ENCODE assay signal across 9 cellular contexts in genomic region chr7:134593530-134594392, GRCh38. TPM values are rescaled to one million over a fixed set of nuclear protein-coding genes. Genes with fewer than 3 reads are reported as not detected.
DNase-seq lines count a peak whose midpoint lies in the region; ATAC-seq and TF ChIP-seq lines count a peak whose summit lies in the region.
"Had no signal": no experiment of that assay in that cellular context is flagged by ENCODE, and none has a peak within 500 bp of the region (broad histone marks: within the 10 kb centered on the region; RNA-seq: fewer than 3 reads in every experiment).

No MANE protein-coding gene starts in this region.

- CTCF ChIA-PET in PC-9 (lab: Charles Lee), result interaction anchor here (0.6 to 0.7 kb wide), 2 partner anchors 32 to 161 kb away, joined by 3 to 5 read pairs; no protein-coding TSS in a partner anchor

- H3K4me3 ChIP-seq in ACC112 (ENCODE audit: low read depth, low read length) (no peak overlapping the region), PC-9 (peak overlapping the region; percentile 1; the same call in 1 of the 2 replicates), muscle layer of duodenum (ENCODE audit: low read depth in 1 of 2, low read length in 2 of 2) (no peak overlapping the region)

- no peak for TF ChIP-seq CTCF in PC-9 (conservative IDR thresholded peaks at IDR 0.05)

- intact Hi-C loops in PC-9 (cut with micrococcal nuclease; ENCODE audit: unreplicated experiment), result loop anchor here (1.0 kb wide), 1 partner anchor 44 kb away; the partner anchor contains the start of gene AKR1B15

- peak overlapping the region; percentile 32 for H2AFZ ChIP-seq in ACC112 (ENCODE audit: low read length, unreplicated experiment)
- H2AFZ ChIP-seq in PC-9, result peak overlapping the region; percentile 56

- no peaks in the 10 kb centered on the region for H3K79me2 ChIP-seq in ACC112 (ENCODE audit: control insufficient read depth, insufficient read depth, low read length, unreplicated experiment)
- no peaks in the 10 kb centered on the region for H3K79me2 ChIP-seq in PC-9 (ENCODE audit: low read depth)

- peak overlapping the region; percentile 51 for H3K4me2 ChIP-seq in PC-9

- no peak overlapping the region for H3K27ac Mint-ChIP-seq in stimulated activated naive B cell treated with anti-CD40 and anti-IgM and Interleukin-4, amounts not matched to agents 10 μg/mL and 1 μg/mL and 100 μg/mL, for 72 hours

- BruUV-seq in PC-9 (replicated peaks; lab: Mats Ljungman, UMichigan), result TSS peak; percentile 72

- H3K27me3 ChIP-seq in ACC112 (ENCODE audit: insufficient read depth, low read length) (no peaks in the 10 kb centered on the region), PC-9 (ENCODE audit: insufficient read depth, low read depth) (no peaks in the 10 kb centered on the region), muscle layer of duodenum (ENCODE audit: low read depth, low read length) (no peaks in the 10 kb centered on the region)

- H3K27ac ChIP-seq in ACC112 (ENCODE audit: low read depth, low read length), result peak overlapping the region; percentile 92
- peak overlapping the region; percentile 95 for H3K27ac ChIP-seq in PC-9
- peak overlapping the region; percentile 66 for H3K27ac ChIP-seq in muscle layer of duodenum (ENCODE audit: low read length)

- H3K4me1 ChIP-seq in ACC112 (ENCODE audit: control insufficient read depth, insufficient read depth, low read length, unreplicated experiment), result peaks cover 19% of the 10 kb centered on the region
- H3K4me1 ChIP-seq in PC-9 (replicated peaks; ENCODE audit: insufficient read depth), result peaks cover 65% of the 10 kb centered on the region
- H3K4me1 ChIP-seq in muscle layer of duodenum (ENCODE audit: control insufficient read depth in 1 of 2, insufficient read depth in 2 of 2, low read length in 2 of 2), result peaks cover 0 to 13% of the 10 kb centered on the region in 2 donors

- H3K9me3 Mint-ChIP-seq in stimulated activated naive B cell treated with anti-CD40 and anti-IgM and Interleukin-4, amounts not matched to agents 10 μg/mL and 1 μg/mL and 100 μg/mL, for 72 hours, result peaks cover 6 to 20% of the 10 kb centered on the region in 2 donors

- POLR2A ChIA-PET in PC-9 (lab: Charles Lee; ENCODE audit: unreplicated experiment), result interaction anchor here (0.6 kb wide), 2 partner anchors 52 to 360 kb away, joined by 3 to 10 read pairs; no protein-coding TSS in a partner anchor

- H4K20me1 ChIP-seq in PC-9 (ENCODE audit: insufficient read depth), result no peaks in the 10 kb centered on the region

- H3K36me3 ChIP-seq in ACC112 (ENCODE audit: insufficient read depth, low read length) (no peaks in the 10 kb centered on the region), PC-9 (ENCODE audit: low read depth) (peaks cover 6% of the 10 kb centered on the region), muscle layer of duodenum (ENCODE audit: control insufficient read depth in 1 of 2, insufficient read depth in 2 of 2, low read length in 2 of 2) (no peaks in the 10 kb centered on the region)

- no peak overlapping the region for H3K4me3 Mint-ChIP-seq in stimulated activated naive B cell treated with anti-CD40 and anti-IgM and Interleukin-4, amounts not matched to agents 10 μg/mL and 1 μg/mL and 100 μg/mL, for 72 hours

- H3K36me3 Mint-ChIP-seq in stimulated activated naive B cell treated with anti-CD40 and anti-IgM and Interleukin-4, amounts not matched to agents 10 μg/mL and 1 μg/mL and 100 μg/mL, for 72 hours, result peaks cover 0 to 2% of the 10 kb centered on the region in 2 donors

- H3K9me2 ChIP-seq in PC-9 (ENCODE audit: insufficient read depth), result no peaks in the 10 kb centered on the region

- peaks cover 55% of the 10 kb centered on the region for H3F3A ChIP-seq in PC-9 (ENCODE audit: insufficient read depth, low read depth)

- peak; percentile 71 for ATAC-seq in esophagus mucosa
- no peak for ATAC-seq in HG03571 (IDR thresholded peaks at IDR 0.05; ENCODE audit: unreplicated experiment)
- no peak for ATAC-seq in stimulated activated naive B cell treated with anti-CD40 and anti-IgM and Interleukin-4, amounts not matched to agents 10 μg/mL and 1 μg/mL and 100 μg/mL, for 72 hours (replicated peaks)

- H3K27me3 Mint-ChIP-seq in stimulated activated naive B cell treated with anti-CD40 and anti-IgM and Interleukin-4, amounts not matched to agents 10 μg/mL and 1 μg/mL and 100 μg/mL, for 72 hours, result peaks cover 4 to 21% of the 10 kb centered on the region in 2 donors

- peaks cover 37% of the 10 kb centered on the region for H3K9me3 ChIP-seq in PC-9 (ENCODE audit: insufficient read depth, low read depth)
- H3K9me3 ChIP-seq in muscle layer of duodenum (ENCODE audit: control insufficient read depth in 1 of 2, low read length in 2 of 2), result no peaks in the 10 kb centered on the region

- H3K4me1 Mint-ChIP-seq in stimulated activated naive B cell treated with anti-CD40 and anti-IgM and Interleukin-4, amounts not matched to agents 10 μg/mL and 1 μg/mL and 100 μg/mL, for 72 hours, result no peaks in the 10 kb centered on the region

- DNase-seq in PC-9 (peak; percentile 90 to 97), NCI-H510A (lab: John Stamatoyannopoulos, UW) (no peak), HK-2 (ENCODE audit: unreplicated experiment) (no peak)
- DNase-seq in stimulated activated naive B cell treated with anti-CD40 and anti-IgM and Interleukin-4, amounts not matched to agents 10 μg/mL and 1 μg/mL and 100 μg/mL, for 72 hours, result no peak

RNA-seq across cellular contexts. Expression of gene AKR1B15, which starts 44.9 kb away (rescaled TPM):
- total RNA-seq in PC-9 (2021) (3.2 and 3.4 TPM in 2 replicates), esophagus mucosa (35.1 TPM)
- total RNA-seq: urinary bladder had no signal

RNA-seq across cellular contexts. Expression of gene BPGM, which starts 52.9 kb away (rescaled TPM):
- total RNA-seq in PC-9 (2021), result 18.5 and 24.6 TPM in 2 replicates
- 8.9 TPM for total RNA-seq in esophagus mucosa

Comparison
In these comparisons a context has a peak if more than half of its experiments do, and no peak if none do; other contexts are left out.
1. DNase-seq: peak in PC-9 (2 of 2); none in NCI-H510A (single experiment), HK-2 (single experiment) and stimulated activated naive B cell treated with anti-CD40 and anti-IgM and Interleukin-4, amounts not matched to agents 10 μg/mL and 1 μg/mL and 100 μg/mL, for 72 hours (single experiment).
2. Peak in every context shown above with its lines, with median percentiles within 50 percentile points of each other: H3K27ac ChIP-seq.